1 cellular context compared by ENCODE assay signal in genomic region chr2:3503483-3503882, GRCh38.
TF ChIP-seq lines count a peak whose summit lies in the region.

No MANE protein-coding gene starts in this region.

TF ChIP-seq in WTC11, 78 proteins besides CTCF, POLR2A, EP300 and RAD21 (continued from another document):
- TF ChIP-seq ARID4B (CRISPR knock-in tag; IDR thresholded peaks at IDR 0.05; ENCODE audit: borderline replicate concordance) (no peak), E2F5 (CRISPR knock-in tag; IDR thresholded peaks at IDR 0.05) (no peak), NFATC4 (CRISPR knock-in tag; IDR thresholded peaks at IDR 0.05) (no peak), PREB (CRISPR knock-in tag; IDR thresholded peaks at IDR 0.05; ENCODE audit: borderline replicate concordance) (no peak), USF1 (CRISPR knock-in tag; IDR thresholded peaks at IDR 0.05) (no peak), MAX (CRISPR knock-in tag; IDR thresholded peaks at IDR 0.05) (no peak), SOX15 (CRISPR knock-in tag; IDR thresholded peaks at IDR 0.05) (no peak)
